ENCODE assay signal across 12 cellular contexts in genomic region chr12:17642340-17642650, GRCh38.
DNase-seq lines count a peak whose midpoint lies in the region; ATAC-seq and TF ChIP-seq lines count a peak whose summit lies in the region.
"Had no signal": no experiment of that assay in that cellular context is flagged by ENCODE, and none has a peak within 500 bp of the region (broad histone marks: within the 10 kb centered on the region; RNA-seq: fewer than 3 reads in every experiment).

No MANE protein-coding gene starts in this region.

- no peaks in the 10 kb centered on the region for H3K4me1 ChIP-seq in Loucy (ENCODE audit: insufficient read depth, low read length, poor library complexity, severe bottlenecking)
- peaks cover 5% of the 10 kb centered on the region for H3K4me1 ChIP-seq in neuron (ENCODE audit: insufficient read depth, low read length)
- H3K4me1 ChIP-seq in suprapubic skin = no peaks in the 10 kb centered on the region
- H3K4me1 ChIP-seq: body of pancreas had no signal

- H3K27me3 ChIP-seq in Loucy (ENCODE audit: insufficient read depth, low read length, poor library complexity, severe bottlenecking) (no peaks in the 10 kb centered on the region), neuron (ENCODE audit: insufficient read depth, low read length) (no peaks in the 10 kb centered on the region), suprapubic skin (no peaks in the 10 kb centered on the region)
- H3K27me3 ChIP-seq: body of pancreas had no signal

- no peaks in the 10 kb centered on the region for H3K27me3 Mint-ChIP-seq in CD14-positive monocyte (ENCODE audit: low read depth in 3 of 3)
- peaks cover 26% of the 10 kb centered on the region for H3K27me3 Mint-ChIP-seq in chondrocyte (ENCODE audit: low read depth)
- H3K27me3 Mint-ChIP-seq: activated naive CD8-positive, alpha-beta T cell treated with anti-CD3 and anti-CD28 coated beads, Interleukin-2, amount 10 ng/mL, durations not matched to agents 7 days and 5 days had no signal

- ATAC-seq in HG03039 (IDR thresholded peaks at IDR 0.05; ENCODE audit: unreplicated experiment) = no peak
- ATAC-seq: esophagus mucosa had no signal

- TF ChIP-seq CTCF in CD14-positive monocyte (IDR thresholded peaks at IDR 0.05) = peak; percentile 61
- TF ChIP-seq CTCF in Loucy (conservative IDR thresholded peaks at IDR 0.05; ENCODE audit: low read length) = 0 out of 2 replicates have a peak, but pooled peaks have one; percentile 7
- TF ChIP-seq CTCF in chondrocyte (IDR thresholded peaks at IDR 0.05) = peak; percentile 63
- TF ChIP-seq CTCF in suprapubic skin (IDR thresholded peaks at IDR 0.05) = no peak

- H3K9me3 Mint-ChIP-seq in CD14-positive monocyte (no peaks in the 10 kb centered on the region), chondrocyte (ENCODE audit: low read depth) (no peaks in the 10 kb centered on the region)
- H3K9me3 Mint-ChIP-seq: activated naive CD8-positive, alpha-beta T cell treated with anti-CD3 and anti-CD28 coated beads, Interleukin-2, amount 10 ng/mL, durations not matched to agents 7 days and 5 days had no signal

- TF ChIP-seq EP300 in suprapubic skin (IDR thresholded peaks at IDR 0.05) = no peak

- TF ChIP-seq POLR2A in suprapubic skin (IDR thresholded peaks at IDR 0.05) = no peak

- H3F3A ChIP-seq in Loucy (ENCODE audit: low read depth) = no peaks in the 10 kb centered on the region

- H3K4me1 Mint-ChIP-seq in CD14-positive monocyte (peaks cover 1% of the 10 kb centered on the region), chondrocyte (ENCODE audit: low read depth) (peaks cover 7% of the 10 kb centered on the region)

- H3K4me3 Mint-ChIP-seq in CD14-positive monocyte (no peak overlapping the region), chondrocyte (ENCODE audit: unreplicated experiment) (no peak overlapping the region)

- intact Hi-C loops in CD14-positive monocyte (cut with micrococcal nuclease) = no loop called here

- H3K9me2 ChIP-seq in Loucy (replicated peaks; ENCODE audit: low read depth, low read length) = no peaks in the 10 kb centered on the region

- H3K27ac Mint-ChIP-seq in CD14-positive monocyte = no peak overlapping the region
- H3K27ac Mint-ChIP-seq in chondrocyte (ENCODE audit: unreplicated experiment) = no peak overlapping the region
- H3K27ac Mint-ChIP-seq: activated naive CD8-positive, alpha-beta T cell treated with anti-CD3 and anti-CD28 coated beads, Interleukin-2, amount 10 ng/mL, durations not matched to agents 7 days and 5 days had no signal

- DNase-seq in CD14-positive monocyte (ENCODE audit: low spot score) (no peak), chondrocyte (ENCODE audit: low spot score) (no peak), glomerular visceral epithelial cell (ENCODE audit: extremely low spot score) (no peak), CD1c-positive myeloid dendritic cell (ENCODE audit: extremely low spot score) (no peak), suprapubic skin (ENCODE audit: low spot score in 2 of 2) (no peak)
- DNase-seq: activated naive CD8-positive, alpha-beta T cell treated with anti-CD3 and anti-CD28 coated beads, Interleukin-2, amount 10 ng/mL, durations not matched to agents 7 days and 5 days; GOT3 had no signal

- H3K9me3 ChIP-seq in Loucy (ENCODE audit: insufficient read depth, low read depth, low read length) = no peaks in the 10 kb centered on the region
- no peaks in the 10 kb centered on the region for H3K9me3 ChIP-seq in neuron (ENCODE audit: low read length)
- H3K9me3 ChIP-seq in suprapubic skin = no peaks in the 10 kb centered on the region
- H3K9me3 ChIP-seq: body of pancreas had no signal

- H3K36me3 ChIP-seq in Loucy (ENCODE audit: insufficient read depth, low read length) (no peaks in the 10 kb centered on the region), neuron (ENCODE audit: insufficient read depth, low read length) (no peaks in the 10 kb centered on the region), suprapubic skin (no peaks in the 10 kb centered on the region)

- H3K9ac ChIP-seq in Loucy (ENCODE audit: low read depth, low read length, poor library complexity, severe bottlenecking) = no peak overlapping the region

- 26% methylated on average over 3 of the region's 3 CpGs for WGBS in suprapubic skin

- H3K79me2 ChIP-seq in Loucy (ENCODE audit: insufficient read depth, low read length) = no peaks in the 10 kb centered on the region

- no peak overlapping the region for H3K4me3 ChIP-seq in Loucy (ENCODE audit: low read length, poor library complexity, severe bottlenecking)
- no peak overlapping the region for H3K4me3 ChIP-seq in neuron (ENCODE audit: low read length)
- no peak overlapping the region for H3K4me3 ChIP-seq in suprapubic skin
- H3K4me3 ChIP-seq: body of pancreas had no signal

- H4K20me1 ChIP-seq in Loucy (ENCODE audit: insufficient read depth, low read length, poor library complexity, severe bottlenecking) = no peaks in the 10 kb centered on the region

- H3K27ac ChIP-seq in suprapubic skin = no peak overlapping the region
- H3K27ac ChIP-seq: body of pancreas had no signal

- no peaks in the 10 kb centered on the region for H3K36me3 Mint-ChIP-seq in CD14-positive monocyte
- H3K36me3 Mint-ChIP-seq in chondrocyte (ENCODE audit: low read depth) = no peaks in the 10 kb centered on the region
- H3K36me3 Mint-ChIP-seq: activated naive CD8-positive, alpha-beta T cell treated with anti-CD3 and anti-CD28 coated beads, Interleukin-2, amount 10 ng/mL, durations not matched to agents 7 days and 5 days had no signal

- peak overlapping the region; percentile 58 for H3K4me2 ChIP-seq in Loucy (ENCODE audit: low read depth, low read length, poor library complexity, severe bottlenecking)

- H2AFZ ChIP-seq in Loucy (ENCODE audit: low read length) (peak overlapping the region; percentile 72; the same call in 1 of the 2 replicates), neuron (ENCODE audit: low read depth, low read length) (peak overlapping the region; percentile 81)

Comparison
In these comparisons a context has a peak if more than half of its experiments do, and no peak if none do; other contexts are left out.
1. CTCF ChIP-seq: peak in CD14-positive monocyte (single experiment), Loucy (single experiment) and chondrocyte (single experiment); none in suprapubic skin (0 of 2).